ENCODE assay signal across 8 cellular contexts in genomic region chr1:39845569-39846566, GRCh38. TPM values are rescaled to one million over a fixed set of nuclear protein-coding genes. Genes with fewer than 3 reads are reported as not detected.
DNase-seq lines count a peak whose midpoint lies in the region; ATAC-seq and FAIRE-seq lines count a peak whose summit lies in the region.

No MANE protein-coding gene starts in this region.

- no peak overlapping the region for H3K9ac ChIP-seq in adipocyte (ENCODE audit: low read length)

- no peaks in the 10 kb centered on the region for H3K9me3 ChIP-seq in CD4-positive, CD25-positive, alpha-beta regulatory T cell (ENCODE audit: control insufficient read depth in 2 of 2, low read length in 2 of 2)
- H3K9me3 ChIP-seq in adipocyte (ENCODE audit: control insufficient read depth, low read length) (no peaks in the 10 kb centered on the region), right cardiac atrium (ENCODE audit: control insufficient read depth, low read length) (no peaks in the 10 kb centered on the region), small intestine (ENCODE audit: control insufficient read depth, low read depth) (no peaks in the 10 kb centered on the region)

- peaks cover 21 to 65% (median 42%) of the 10 kb centered on the region in 4 donors for H3K4me1 Mint-ChIP-seq in CD4-positive, CD25-positive, alpha-beta regulatory T cell

- ATAC-seq in CD4-positive, CD25-positive, alpha-beta regulatory T cell (ENCODE audit: low read depth in 2 of 2), result peak; percentile 90 to 91
- ATAC-seq in GM21723 (IDR thresholded peaks at IDR 0.05; ENCODE audit: unreplicated experiment) (peak; percentile 61), right cardiac atrium (peak; percentile 94)

- peaks cover 19% of the 10 kb centered on the region for H3K36me3 Mint-ChIP-seq in CD4-positive, CD25-positive, alpha-beta regulatory T cell

- WGBS in right cardiac atrium, result 16% methylated on average over 7 of the region's 7 CpGs
- WGBS in small intestine, 3 donors, result 4 to 13% (median 10%) methylated on average over 7 of the region's 7 CpGs

- peak; percentile 69 to 83 (median 75) for DNase-seq in CD4-positive, CD25-positive, alpha-beta regulatory T cell
- DNase-seq in NCI-H1105 (lab: John Stamatoyannopoulos, UW), result peak; percentile 100
- peak; percentile 92 for DNase-seq in SW480 (ENCODE audit: low spot score)
- DNase-seq in adipocyte (ENCODE audit: low read depth), result peak; percentile 63
- peak; percentile 81 to 90 (median 88) for DNase-seq in right cardiac atrium
- DNase-seq in small intestine, result peak; percentile 95
- DNase-seq in mesenteric fat pad (ENCODE audit: low spot score), result no peak

- FAIRE-seq in small intestine (lab: Jason Lieb, UNC), result no peak

- H3K9me3 Mint-ChIP-seq in CD4-positive, CD25-positive, alpha-beta regulatory T cell, result no peaks in the 10 kb centered on the region

- H3K27me3 Mint-ChIP-seq in CD4-positive, CD25-positive, alpha-beta regulatory T cell, result no peaks in the 10 kb centered on the region

- H3K36me3 ChIP-seq in CD4-positive, CD25-positive, alpha-beta regulatory T cell (ENCODE audit: control insufficient read depth, insufficient read depth, low read length), result peaks cover 36% of the 10 kb centered on the region
- H3K36me3 ChIP-seq in adipocyte (ENCODE audit: control insufficient read depth, insufficient read depth, low read length, severe bottlenecking) (peaks cover 76% of the 10 kb centered on the region), small intestine (ENCODE audit: control insufficient read depth in 2 of 2, insufficient read depth in 2 of 2, low read length in 2 of 2) (peaks cover 2 to 10% of the 10 kb centered on the region in 2 donors)

- H3K4me1 ChIP-seq in CD4-positive, CD25-positive, alpha-beta regulatory T cell (ENCODE audit: control insufficient read depth, insufficient read depth, low read length, poor library complexity, severe bottlenecking), result peaks cover 40% of the 10 kb centered on the region
- peaks cover 14% of the 10 kb centered on the region for H3K4me1 ChIP-seq in adipocyte (ENCODE audit: control insufficient read depth, insufficient read depth, low read length)
- H3K4me1 ChIP-seq in right cardiac atrium (ENCODE audit: control insufficient read depth, insufficient read depth, low read length), result no peaks in the 10 kb centered on the region
- H3K4me1 ChIP-seq in small intestine (ENCODE audit: control insufficient read depth in 2 of 2, insufficient read depth in 1 of 2, low read depth in 1 of 2, low read length in 1 of 2), result peaks cover 6 to 9% of the 10 kb centered on the region in 2 donors

- peak overlapping the region; percentile 58 for H3K4me3 ChIP-seq in CD4-positive, CD25-positive, alpha-beta regulatory T cell (ENCODE audit: low read depth, low read length)
- H3K4me3 ChIP-seq in adipocyte (ENCODE audit: low read length) (no peak overlapping the region), right cardiac atrium (ENCODE audit: low read length) (no peak overlapping the region), small intestine (ENCODE audit: low read depth in 1 of 2, low read length in 2 of 2) (no peak overlapping the region)

- no peaks in the 10 kb centered on the region for H3K27me3 ChIP-seq in CD4-positive, CD25-positive, alpha-beta regulatory T cell (ENCODE audit: control insufficient read depth, insufficient read depth, low read length)
- H3K27me3 ChIP-seq in adipocyte (replicated peaks; ENCODE audit: control insufficient read depth, insufficient read depth, low read length) (no peaks in the 10 kb centered on the region), right cardiac atrium (ENCODE audit: control insufficient read depth, insufficient read depth) (no peaks in the 10 kb centered on the region), small intestine (ENCODE audit: control insufficient read depth in 2 of 2, insufficient read depth in 2 of 2, low read length in 2 of 2) (no peaks in the 10 kb centered on the region)

- peak overlapping the region; percentile 24 to 77 (median 58) for H3K4me3 Mint-ChIP-seq in CD4-positive, CD25-positive, alpha-beta regulatory T cell

- intact Hi-C loops in right cardiac atrium (cut with DNase I), result no loop called here

- H3K27ac ChIP-seq in CD4-positive, CD25-positive, alpha-beta regulatory T cell (ENCODE audit: insufficient read depth, low read length, poor library complexity, severe bottlenecking), result peak overlapping the region; percentile 85
- H3K27ac ChIP-seq in right cardiac atrium (ENCODE audit: low read length) (no peak overlapping the region), small intestine (ENCODE audit: low read depth in 1 of 2, low read length in 1 of 2) (peak overlapping the region; percentile 53 to 60)

- H3K27ac Mint-ChIP-seq in CD4-positive, CD25-positive, alpha-beta regulatory T cell, result peak overlapping the region; percentile 93 to 97 (median 94)

RNA-seq across cellular contexts. Expression of gene TRIT1, which starts 37.4 kb away (rescaled TPM):
- total RNA-seq in CD4-positive, CD25-positive, alpha-beta regulatory T cell, result 13.7 TPM
- polyA plus RNA-seq in CD4-positive, CD25-positive, alpha-beta regulatory T cell, result 10 to 100 TPM in 3 of 4 donors, 1 to 10 TPM in 1; 9.4 to 14.7 (median 12.4) TPM
- total RNA-seq in right cardiac atrium (10 to 100 TPM; 16.4 to 20.6 (median 18.1) TPM), mesenteric fat pad (12.1 TPM)
- polyA plus RNA-seq in right cardiac atrium (17.6 TPM), small intestine (10 to 100 TPM in 1 of 3 donors, 1 to 10 TPM in 2; 4.3 to 11.7 (median 6.9) TPM)

RNA-seq across cellular contexts. Expression of gene MYCL, which starts 55.8 kb away (rescaled TPM):
- not detected for total RNA-seq in CD4-positive, CD25-positive, alpha-beta regulatory T cell
- polyA plus RNA-seq in CD4-positive, CD25-positive, alpha-beta regulatory T cell, result under 1 TPM in 1 of 4 donors, not detected in 3; 0.13 TPM
- total RNA-seq in right cardiac atrium, result under 1 TPM; 0.33 to 0.97 (median 0.57) TPM
- 0.23 TPM for polyA plus RNA-seq in right cardiac atrium
- 1 to 10 TPM; 3.5 to 9.0 (median 5.6) TPM for polyA plus RNA-seq in small intestine
- 0.32 TPM for total RNA-seq in mesenteric fat pad

RNA-seq across cellular contexts. Expression of gene BMP8B, which starts 57.2 kb away (rescaled TPM):
- 0.39 TPM for total RNA-seq in CD4-positive, CD25-positive, alpha-beta regulatory T cell
- polyA plus RNA-seq in CD4-positive, CD25-positive, alpha-beta regulatory T cell, result under 1 TPM in 3 of 4 donors, not detected in 1; 0.05 to 0.13 (median 0.07) TPM
- under 1 TPM; 0.37 to 0.78 (median 0.65) TPM for total RNA-seq in right cardiac atrium
- 0.25 TPM for polyA plus RNA-seq in right cardiac atrium
- 1 to 10 TPM; 1.0 to 8.1 (median 7.2) TPM for polyA plus RNA-seq in small intestine
- 0.74 TPM for total RNA-seq in mesenteric fat pad
